Comparison of ENCODE assay signal across 36 cellular contexts in genomic region chr15:51475736-51476135, GRCh38.
"Had no signal": no experiment of that assay in that cellular context is flagged by ENCODE, and none has a peak within 500 bp of the region (broad histone marks: within the 10 kb centered on the region; RNA-seq: fewer than 3 reads in every experiment).

No MANE protein-coding gene starts in this region.

- H3K9me3 Mint-ChIP-seq: activated B cell treated with CpG ODN at 0.5 μM for 24 hours; activated CD4-positive, alpha-beta memory T cell treated with anti-CD3 and anti-CD28 coated beads for 36 hours; activated CD4-positive, alpha-beta T cell treated with anti-CD3 and anti-CD28 coated beads, Interleukin-2, amount 10 ng/mL, durations not matched to agents 24 days and 14 days; activated CD8-positive, alpha-beta T cell treated with anti-CD3 and anti-CD28 coated beads for 36 hours; activated naive CD4-positive, alpha-beta T cell treated with anti-CD3 and anti-CD28 coated beads for 36 hours; activated naive CD4-positive, alpha-beta T cell treated with anti-CD3 and anti-CD28 coated beads, Interleukin-2, amount 50 U/mL, for 72 hours; activated naive CD8-positive, alpha-beta T cell treated with anti-CD3 and anti-CD28 coated beads, Interleukin-2, amount 50 U/mL, for 24 hours; activated T-cell treated with anti-CD3 and anti-CD28 coated beads, Interleukin-2, amount 50 U/mL, for 72 hours; activated T-helper 1 cell treated with anti-CD3 and anti-CD28 coated beads, Interleukin-12 subunit alpha, Interleukin-12 subunit beta, Interleukin-2, Interleukin-4 antibody, amounts not matched to agents 30 ng/mL and 10 ng/mL and 1 ng/mL, durations not matched to agents 14 hours and 24 hours and 36 hours; activated T-helper 17 cell treated with anti-CD3 and anti-CD28 coated beads, Interleukin-2, amount 50 U/mL, for 72 hours; T-helper 1 cell treated with Interleukin-12 subunit alpha and Interleukin-12 subunit beta and Interleukin-4 antibody, amounts not matched to agents 30 μg/mL and 1 μg/mL, for 36 hours; T-helper 2 cell treated with Interferon-gamma antibody and Interleukin-4, amounts not matched to agents 5 μg/mL and 100 μg/mL, for 36 hours had no signal

- H3K4me1 Mint-ChIP-seq: activated B cell treated with CpG ODN at 0.5 μM for 24 hours; activated CD4-positive, alpha-beta T cell treated with anti-CD3 and anti-CD28 coated beads, Interleukin-2, amount 10 ng/mL, durations not matched to agents 24 days and 14 days; activated naive CD8-positive, alpha-beta T cell treated with anti-CD3 and anti-CD28 coated beads, Interleukin-2, amount 10 ng/mL, durations not matched to agents 7 days and 5 days; activated naive CD8-positive, alpha-beta T cell treated with anti-CD3 and anti-CD28 coated beads, Interleukin-2, amount 50 U/mL, for 24 hours; activated T-helper 17 cell treated with anti-CD3 and anti-CD28 coated beads, Interleukin-2, amount 50 U/mL, for 72 hours had no signal

- H3K9me3 ChIP-seq: adrenal gland, body of pancreas, breast epithelium had no signal

- H3K27ac ChIP-seq: adrenal gland, body of pancreas, brain microvascular endothelial cell, breast epithelium, VCaP had no signal

- H3K36me3 ChIP-seq: brain microvascular endothelial cell, breast epithelium had no signal

- DNase-seq: activated B cell treated with CpG ODN at 0.5 μM for 24 hours; activated CD4-positive, alpha-beta memory T cell treated with anti-CD3 and anti-CD28 coated beads for 36 hours; activated CD4-positive, alpha-beta T cell treated with anti-CD3 and anti-CD28 coated beads for 4 hours; activated CD4-positive, alpha-beta T cell treated with anti-CD3 and anti-CD28 coated beads, Interleukin-2, amount 10 ng/mL, durations not matched to agents 24 days and 14 days; activated CD4-positive, alpha-beta T cell treated with anti-CD3 and anti-CD28 coated beads, Interleukin-2, amount 50 U/mL, for 1 hour; activated CD4-positive, alpha-beta T cell treated with anti-CD3 and anti-CD28 coated beads, Interleukin-2, amount 50 U/mL, for 4 hours; activated CD4-positive, CD25-positive, alpha-beta regulatory T cell treated with anti-CD3 and anti-CD28 coated beads, Interleukin-2, amount 50 U/mL, for 72 hours; activated CD8-positive, alpha-beta memory T cell treated with anti-CD3 and anti-CD28 coated beads, Interleukin-2, amount 50 U/mL, for 4 hours; activated CD8-positive, alpha-beta T cell treated with anti-CD3 and anti-CD28 coated beads for 36 hours; activated effector memory CD4-positive, alpha-beta T cell treated with anti-CD3 and anti-CD28 coated beads, Interleukin-2, amount 50 U/mL, for 16 hours; activated gamma-delta T cell treated with Interleukin-2 at 50 U/mL for 16 hours; activated naive CD4-positive, alpha-beta T cell; activated naive CD4-positive, alpha-beta T cell treated with anti-CD3 and anti-CD28 coated beads for 36 hours; activated naive CD4-positive, alpha-beta T cell treated with anti-CD3 and anti-CD28 coated beads, Interleukin-2, amount 50 U/mL, for 16 hours; activated naive CD8-positive, alpha-beta T cell treated with anti-CD3 and anti-CD28 coated beads, Interleukin-2, amount 10 ng/mL, durations not matched to agents 7 days and 5 days; activated naive CD8-positive, alpha-beta T cell treated with anti-CD3 and anti-CD28 coated beads, Interleukin-2, amount 50 U/mL, for 24 hours; activated T-cell treated with anti-CD3 and anti-CD28 coated beads for 4 hours; activated T-cell treated with anti-CD3 and anti-CD28 coated beads, Interleukin-2, amount 50 U/mL, for 1 hour; activated T-cell treated with anti-CD3 and anti-CD28 coated beads, Interleukin-2, amount 50 U/mL, for 4 hours; activated T-cell treated with anti-CD3 and anti-CD28 coated beads, Interleukin-2, amount 50 U/mL, for 72 hours; adrenal gland; amniotic stem cell; aorta; body of pancreas; brain microvascular endothelial cell; central memory CD4-positive, alpha-beta T cell; T-helper 1 cell; T-helper 2 cell; T-helper 9 cell had no signal

- H3K4me1 ChIP-seq: adrenal gland, body of pancreas, breast epithelium had no signal

- H3K27me3 ChIP-seq: adrenal gland, body of pancreas, brain microvascular endothelial cell, breast epithelium had no signal

- H3K27me3 Mint-ChIP-seq: activated B cell treated with CpG ODN at 0.5 μM for 24 hours; activated CD4-positive, alpha-beta memory T cell treated with anti-CD3 and anti-CD28 coated beads for 36 hours; activated CD4-positive, alpha-beta T cell treated with anti-CD3 and anti-CD28 coated beads, Interleukin-2, amount 10 ng/mL, durations not matched to agents 24 days and 14 days; activated CD8-positive, alpha-beta T cell treated with anti-CD3 and anti-CD28 coated beads for 36 hours; activated naive CD8-positive, alpha-beta T cell treated with anti-CD3 and anti-CD28 coated beads, Interleukin-2, amount 10 ng/mL, durations not matched to agents 7 days and 5 days; activated naive CD8-positive, alpha-beta T cell treated with anti-CD3 and anti-CD28 coated beads, Interleukin-2, amount 50 U/mL, for 24 hours; activated T-helper 17 cell treated with anti-CD3 and anti-CD28 coated beads, Interleukin-2, amount 50 U/mL, for 72 hours had no signal

- H3K4me3 Mint-ChIP-seq: activated B cell treated with CpG ODN at 0.5 μM for 24 hours; activated CD4-positive, alpha-beta memory T cell treated with anti-CD3 and anti-CD28 coated beads for 36 hours; activated CD4-positive, alpha-beta T cell treated with anti-CD3 and anti-CD28 coated beads, Interleukin-2, amount 10 ng/mL, durations not matched to agents 24 days and 14 days; activated CD8-positive, alpha-beta T cell treated with anti-CD3 and anti-CD28 coated beads for 36 hours; activated naive CD4-positive, alpha-beta T cell treated with anti-CD3 and anti-CD28 coated beads for 36 hours; activated naive CD8-positive, alpha-beta T cell treated with anti-CD3 and anti-CD28 coated beads, Interleukin-2, amount 10 ng/mL, durations not matched to agents 7 days and 5 days; activated naive CD8-positive, alpha-beta T cell treated with anti-CD3 and anti-CD28 coated beads, Interleukin-2, amount 50 U/mL, for 24 hours; activated T-cell treated with anti-CD3 and anti-CD28 coated beads, Interleukin-2, amount 50 U/mL, for 4 hours; activated T-cell treated with anti-CD3 and anti-CD28 coated beads, Interleukin-2, amount 50 U/mL, for 72 hours; activated T-helper 1 cell treated with anti-CD3 and anti-CD28 coated beads, Interleukin-12 subunit alpha, Interleukin-12 subunit beta, Interleukin-2, Interleukin-4 antibody, amounts not matched to agents 30 ng/mL and 10 ng/mL and 1 ng/mL, durations not matched to agents 14 hours and 24 hours and 36 hours; activated T-helper 17 cell treated with anti-CD3 and anti-CD28 coated beads, Interleukin-2, amount 50 U/mL, for 72 hours; T-helper 1 cell treated with Interleukin-12 subunit alpha and Interleukin-12 subunit beta and Interleukin-4 antibody, amounts not matched to agents 30 μg/mL and 1 μg/mL, for 36 hours; T-helper 2 cell treated with Interferon-gamma antibody and Interleukin-4, amounts not matched to agents 5 μg/mL and 100 μg/mL, for 36 hours had no signal

- H3K4me3 ChIP-seq: adrenal gland, body of pancreas, breast epithelium had no signal

- ATAC-seq: activated CD8-positive, alpha-beta T cell treated with anti-CD3 and anti-CD28 coated beads for 36 hours; activated naive CD4-positive, alpha-beta T cell treated with anti-CD3 and anti-CD28 coated beads, Interleukin-2, amount 50 U/mL, for 72 hours; activated naive CD8-positive, alpha-beta T cell treated with anti-CD3 and anti-CD28 coated beads, Interleukin-2, amount 50 U/mL, for 24 hours; activated T-cell treated with anti-CD3 and anti-CD28 coated beads, Interleukin-2, amount 50 U/mL, for 4 hours; activated T-cell treated with anti-CD3 and anti-CD28 coated beads, Interleukin-2, amount 50 U/mL, for 72 hours; activated T-helper 17 cell treated with anti-CD3 and anti-CD28 coated beads, Interleukin-2, amount 50 U/mL, for 72 hours; body of pancreas had no signal

- H3K27ac Mint-ChIP-seq: activated B cell treated with CpG ODN at 0.5 μM for 24 hours; activated CD4-positive, alpha-beta memory T cell treated with anti-CD3 and anti-CD28 coated beads for 36 hours; activated CD4-positive, alpha-beta T cell treated with anti-CD3 and anti-CD28 coated beads, Interleukin-2, amount 10 ng/mL, durations not matched to agents 24 days and 14 days; activated CD8-positive, alpha-beta T cell treated with anti-CD3 and anti-CD28 coated beads for 36 hours; activated naive CD4-positive, alpha-beta T cell treated with anti-CD3 and anti-CD28 coated beads for 36 hours; activated naive CD4-positive, alpha-beta T cell treated with anti-CD3 and anti-CD28 coated beads, Interleukin-2, amount 50 U/mL, for 72 hours; activated naive CD8-positive, alpha-beta T cell treated with anti-CD3 and anti-CD28 coated beads, Interleukin-2, amount 10 ng/mL, durations not matched to agents 7 days and 5 days; activated naive CD8-positive, alpha-beta T cell treated with anti-CD3 and anti-CD28 coated beads, Interleukin-2, amount 50 U/mL, for 24 hours; activated T-cell treated with anti-CD3 and anti-CD28 coated beads, Interleukin-2, amount 50 U/mL, for 72 hours; activated T-helper 1 cell treated with anti-CD3 and anti-CD28 coated beads, Interleukin-12 subunit alpha, Interleukin-12 subunit beta, Interleukin-2, Interleukin-4 antibody, amounts not matched to agents 30 ng/mL and 10 ng/mL and 1 ng/mL, durations not matched to agents 14 hours and 24 hours and 36 hours; activated T-helper 17 cell treated with anti-CD3 and anti-CD28 coated beads, Interleukin-2, amount 50 U/mL, for 72 hours; T-helper 1 cell treated with Interleukin-12 subunit alpha and Interleukin-12 subunit beta and Interleukin-4 antibody, amounts not matched to agents 30 μg/mL and 1 μg/mL, for 36 hours; T-helper 2 cell treated with Interferon-gamma antibody and Interleukin-4, amounts not matched to agents 5 μg/mL and 100 μg/mL, for 36 hours had no signal
